Comparison of ENCODE assay signal across 1 cellular context in genomic region chr20:32980990-32981389, GRCh38.
TF ChIP-seq lines count a peak whose summit lies in the region.

No MANE protein-coding gene starts in this region.

TF ChIP-seq in HepG2, 621 proteins besides CTCF, POLR2A, EP300 and RAD21:
- TF ChIP-seq ZBTB37 (CRISPR knock-in tag; IDR thresholded peaks at IDR 0.05): no peak
- TF ChIP-seq FOXC1 (CRISPR knock-in tag; IDR thresholded peaks at IDR 0.05; ENCODE audit: borderline replicate concordance): no peak
- TF ChIP-seq HNRNPLL (IDR thresholded peaks at IDR 0.05; ENCODE audit: low read depth, low read length, poor library complexity, severe bottlenecking): no peak
- no peak for TF ChIP-seq ETV5 (CRISPR knock-in tag; IDR thresholded peaks at IDR 0.05; ENCODE audit: borderline replicate concordance)
- peak; percentile 31 for TF ChIP-seq MED8 (CRISPR knock-in tag; IDR thresholded peaks at IDR 0.05; ENCODE audit: insufficient replicate concordance)
